Comparison of ENCODE assay signal across 8 cellular contexts in the genomic region with DNA sequence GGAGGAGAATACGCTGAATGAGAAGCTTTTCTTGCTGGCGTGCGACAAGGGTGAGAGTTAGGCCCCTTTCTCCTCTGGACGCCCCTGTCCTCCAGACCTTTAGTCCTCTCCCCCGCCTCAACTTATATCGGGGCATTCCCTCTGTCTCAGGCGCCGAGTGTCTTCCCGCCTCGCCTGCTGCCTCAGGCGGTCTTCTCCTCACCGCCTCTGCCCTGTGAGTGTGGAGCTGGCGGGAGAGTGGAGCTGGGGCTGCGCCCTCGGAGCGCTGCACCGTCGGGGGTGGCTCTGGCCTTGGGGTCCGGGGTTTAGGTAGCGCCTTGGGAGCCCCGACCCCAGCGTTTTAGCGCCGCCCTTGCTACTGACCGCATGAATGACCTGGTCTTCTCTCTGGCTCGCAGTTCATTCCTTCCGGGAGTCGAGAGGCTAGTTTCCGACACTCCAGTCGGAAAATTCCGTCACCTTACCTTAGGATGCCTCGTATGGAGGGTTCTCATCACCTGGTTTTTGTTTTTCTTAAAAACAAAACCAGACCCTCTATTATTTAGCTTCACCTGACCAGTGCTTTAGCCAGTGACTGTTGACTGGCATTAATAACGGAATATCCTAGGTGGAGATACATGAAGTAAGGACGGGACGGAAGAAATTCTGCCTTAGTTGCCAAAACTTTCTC. TPM values are rescaled to one million over a fixed set of nuclear protein-coding genes. Genes with fewer than 3 reads are reported as not detected.
DNase-seq lines count a peak whose midpoint lies in the region; ATAC-seq and TF ChIP-seq lines count a peak whose summit lies in the region.

No MANE protein-coding gene starts in this region.

- POLR2A ChIA-PET in CD8-positive, alpha-beta memory T cell (lab: Charles Lee) = interaction anchor here (1.5 to 1.7 kb wide), 2 partner anchors 146 to 1247 kb away, joined by 4 read pairs; a partner anchor contains a TSS

- peak overlapping the region; percentile 71 to 97 (median 80) for H3K27ac Mint-ChIP-seq in CD8-positive, alpha-beta memory T cell
- H3K27ac Mint-ChIP-seq in T-helper 17 cell = peak overlapping the region; percentile 68
- peak overlapping the region; percentile 92 for H3K27ac Mint-ChIP-seq in stimulated activated naive B cell treated with anti-CD40 and anti-IgM and Interleukin-4, amounts not matched to agents 10 μg/mL and 1 μg/mL and 100 μg/mL, for 72 hours

- intact Hi-C loops in right lobe of liver (cut with DNase I) = no loop called here

- peak overlapping the region; percentile 72 for H3K4me3 ChIP-seq in CD8-positive, alpha-beta memory T cell (ENCODE audit: low read length)
- H3K4me3 ChIP-seq in ectodermal cell (ENCODE audit: insufficient read depth, low read depth, low read length) = peak overlapping the region; percentile 94
- peak overlapping the region; percentile 49 to 56 (median 55) for H3K4me3 ChIP-seq in right lobe of liver

- no peaks in the 10 kb centered on the region for H3K36me3 ChIP-seq in CD8-positive, alpha-beta memory T cell (ENCODE audit: insufficient read depth, low read length)
- H3K36me3 ChIP-seq in ectodermal cell (ENCODE audit: control insufficient read depth, insufficient read depth, low read length) = no peaks in the 10 kb centered on the region
- no peaks in the 10 kb centered on the region for H3K36me3 ChIP-seq in right lobe of liver

- ATAC-seq in GM21360 (IDR thresholded peaks at IDR 0.05; ENCODE audit: unreplicated experiment) (peak; percentile 24), T-helper 17 cell (no peak), right lobe of liver (peak; percentile 28 to 42 (median 36))
- ATAC-seq in stimulated activated naive B cell treated with anti-CD40 and anti-IgM and Interleukin-4, amounts not matched to agents 10 μg/mL and 1 μg/mL and 100 μg/mL, for 72 hours (replicated peaks) = peak; percentile 19 to 21

- CTCF ChIA-PET in CD8-positive, alpha-beta memory T cell (lab: Charles Lee) = interaction anchor here (1.0 kb wide), 1 partner anchor 276 kb away, joined by 3 read pairs; a partner anchor contains a TSS

- DNase-seq in CD8-positive, alpha-beta memory T cell = peak in 2 of 5 donors; percentile 30 to 50
- DNase-seq in HuH-7 (ENCODE audit: low spot score) (peak; percentile 25), T-helper 17 cell (peak in 2 of 3 donors; percentile 4 to 13), right lobe of liver (peak in 1 of 3 donors; percentile 30), Kasumi-1 (lab: John Stamatoyannopoulos, UW) (no peak)
- no peak for DNase-seq in stimulated activated naive B cell treated with anti-CD40 and anti-IgM and Interleukin-4, amounts not matched to agents 10 μg/mL and 1 μg/mL and 100 μg/mL, for 72 hours

- H3K27me3 ChIP-seq in CD8-positive, alpha-beta memory T cell (ENCODE audit: insufficient read depth, low read length, poor library complexity, severe bottlenecking) = no peaks in the 10 kb centered on the region
- H3K27me3 ChIP-seq in ectodermal cell (ENCODE audit: control insufficient read depth, insufficient read depth, low read length, poor library complexity, severe bottlenecking) (no peaks in the 10 kb centered on the region), right lobe of liver (peaks cover 0 to 11% of the 10 kb centered on the region in 2 donors)

- H3K27ac ChIP-seq in CD8-positive, alpha-beta memory T cell (ENCODE audit: low read depth, low read length) = peak overlapping the region; percentile 63
- H3K27ac ChIP-seq in ectodermal cell (ENCODE audit: insufficient read depth, low read depth, low read length, poor library complexity, severe bottlenecking) = peak overlapping the region; percentile 98
- peak overlapping the region in 2 of 3 donors; percentile 34 to 53 for H3K27ac ChIP-seq in right lobe of liver

- H3K4me3 Mint-ChIP-seq in CD8-positive, alpha-beta memory T cell = peak overlapping the region; percentile 83 to 94 (median 84)
- H3K4me3 Mint-ChIP-seq in T-helper 17 cell = peak overlapping the region; percentile 93
- H3K4me3 Mint-ChIP-seq in stimulated activated naive B cell treated with anti-CD40 and anti-IgM and Interleukin-4, amounts not matched to agents 10 μg/mL and 1 μg/mL and 100 μg/mL, for 72 hours = peak overlapping the region; percentile 90 to 98

- H3K9me3 Mint-ChIP-seq in CD8-positive, alpha-beta memory T cell = peaks cover 0 to 4% (median 0%) of the 10 kb centered on the region in 5 donors
- H3K9me3 Mint-ChIP-seq in stimulated activated naive B cell treated with anti-CD40 and anti-IgM and Interleukin-4, amounts not matched to agents 10 μg/mL and 1 μg/mL and 100 μg/mL, for 72 hours = peaks cover 3 to 8% of the 10 kb centered on the region in 2 donors

- no peak for TF ChIP-seq CTCF in right lobe of liver (IDR thresholded peaks at IDR 0.05)

- H3K4me1 ChIP-seq in CD8-positive, alpha-beta memory T cell (ENCODE audit: insufficient read depth, low read length) = no peaks in the 10 kb centered on the region
- H3K4me1 ChIP-seq in ectodermal cell (ENCODE audit: control insufficient read depth, insufficient read depth, low read length) (peaks cover 7% of the 10 kb centered on the region), right lobe of liver (no peaks in the 10 kb centered on the region)

- peaks cover 0 to 3% (median 0%) of the 10 kb centered on the region in 3 donors for H3K36me3 Mint-ChIP-seq in CD8-positive, alpha-beta memory T cell
- peaks cover 2% of the 10 kb centered on the region for H3K36me3 Mint-ChIP-seq in T-helper 17 cell (ENCODE audit: low read depth)
- H3K36me3 Mint-ChIP-seq in stimulated activated naive B cell treated with anti-CD40 and anti-IgM and Interleukin-4, amounts not matched to agents 10 μg/mL and 1 μg/mL and 100 μg/mL, for 72 hours = peaks cover 0 to 2% of the 10 kb centered on the region in 2 donors

- H3K9me3 ChIP-seq in CD8-positive, alpha-beta memory T cell (ENCODE audit: low read length) = no peaks in the 10 kb centered on the region
- H3K9me3 ChIP-seq in T-helper 17 cell (ENCODE audit: control insufficient read depth, low read length, poor library complexity, severe bottlenecking) = no peaks in the 10 kb centered on the region
- H3K9me3 ChIP-seq in ectodermal cell (ENCODE audit: control insufficient read depth, low read length) = no peaks in the 10 kb centered on the region
- H3K9me3 ChIP-seq in right lobe of liver = no peaks in the 10 kb centered on the region

- H3K27me3 Mint-ChIP-seq in CD8-positive, alpha-beta memory T cell = peaks cover 9 to 17% of the 10 kb centered on the region in 2 donors
- peaks cover 2% of the 10 kb centered on the region for H3K27me3 Mint-ChIP-seq in T-helper 17 cell
- peaks cover 36 to 37% of the 10 kb centered on the region in 2 donors for H3K27me3 Mint-ChIP-seq in stimulated activated naive B cell treated with anti-CD40 and anti-IgM and Interleukin-4, amounts not matched to agents 10 μg/mL and 1 μg/mL and 100 μg/mL, for 72 hours

- H3K4me1 Mint-ChIP-seq in CD8-positive, alpha-beta memory T cell = peaks cover 7 to 26% (median 13%) of the 10 kb centered on the region in 3 donors
- peaks cover 16% of the 10 kb centered on the region for H3K4me1 Mint-ChIP-seq in T-helper 17 cell
- H3K4me1 Mint-ChIP-seq in stimulated activated naive B cell treated with anti-CD40 and anti-IgM and Interleukin-4, amounts not matched to agents 10 μg/mL and 1 μg/mL and 100 μg/mL, for 72 hours = peaks cover 7 to 8% of the 10 kb centered on the region in 2 donors

- no peak for TF ChIP-seq POLR2A in right lobe of liver (IDR thresholded peaks at IDR 0.05)

- WGBS in ectodermal cell, 2 experiments = 0 to 1% methylated on average over 35 of the region's 35 CpGs
- WGBS in right lobe of liver (ENCODE audit: insufficient coverage, low coverage, low lambda C conversion rate, missing lambda C conversion rate) = 11% methylated on average over 20 of the region's 35 CpGs

RNA-seq across cellular contexts. Expression of a gene that starts 1.0 kb away (rescaled TPM):
- 1 to 10 TPM; 1.1 to 2.8 TPM for total RNA-seq in CD8-positive, alpha-beta memory T cell
- polyA plus RNA-seq in CD8-positive, alpha-beta memory T cell = 0.72 TPM
- total RNA-seq in T-helper 17 cell (1 to 10 TPM; 3.3 to 5.1 TPM), right lobe of liver (1 to 10 TPM in 1 of 6 experiments, under 1 TPM in 5; 0.19 to 2.5 (median 0.51) TPM)
- polyA plus RNA-seq in ectodermal cell (2013, experiment 1 of 4) = 20.5 TPM
- polyA plus RNA-seq in ectodermal cell (2013, experiment 2 of 4) = 21.8 TPM
- 21.0 TPM for polyA plus RNA-seq in ectodermal cell (2013, experiment 3 of 4)
- 23.0 TPM for polyA plus RNA-seq in ectodermal cell (2013, experiment 4 of 4)

Comparison
In these comparisons a context has a peak if more than half of its experiments do, and no peak if none do; other contexts are left out.
1. DNase-seq: peak in HuH-7 (single experiment) and T-helper 17 cell (2 of 3); none in stimulated activated naive B cell treated with anti-CD40 and anti-IgM and Interleukin-4, amounts not matched to agents 10 μg/mL and 1 μg/mL and 100 μg/mL, for 72 hours (single experiment) and Kasumi-1 (0 of 2).
2. H3K27ac ChIP-seq: peak in every context shown above with its lines; median percentile 98 in ectodermal cell; 63 in CD8-positive, alpha-beta memory T cell; 44 in right lobe of liver.
3. Peak in every context shown above with its lines, with median percentiles within 50 percentile points of each other: H3K4me3 ChIP-seq, H3K27ac Mint-ChIP-seq and H3K4me3 Mint-ChIP-seq.